Comparison of ENCODE assay signal across 8 cellular contexts in genomic region chr7:7157177-7157886, GRCh38. TPM values are rescaled to one million over a fixed set of nuclear protein-coding genes. Genes with fewer than 3 reads are reported as not detected.
A peak's percentile ranks its signal among the peaks of the same experiment; 100 is the strongest.
DNase-seq lines count a peak whose midpoint lies in the region; ATAC-seq lines count a peak whose summit lies in the region.

No MANE protein-coding gene starts in this region.

- ATAC-seq in GM21786 (IDR thresholded peaks at IDR 0.05; ENCODE audit: unreplicated experiment): peak; percentile 88
- peak; percentile 94 for ATAC-seq in stimulated activated naive CD8-positive, alpha-beta T cell treated with anti-CD3 and anti-CD28 coated beads, Interleukin-15, Interleukin-2, amounts not matched to agents 100 U/mL and 50 U/mL, for 24 hours

- peak; percentile 73 for DNase-seq in GF-D8 (lab: John Stamatoyannopoulos, UW)
- peak; percentile 100 for DNase-seq in LHCN-M2 (ENCODE audit: low read depth)
- peak; percentile 9 to 29 for DNase-seq in activated CD8-positive, alpha-beta memory T cell treated with anti-CD3 and anti-CD28 coated beads for 1 hour (ENCODE audit: extremely low read depth in 1 of 2, low read depth in 1 of 2)
- peak; percentile 6 for DNase-seq in fibroblast of the conjunctiva (ENCODE audit: low read depth)
- DNase-seq in stimulated activated naive CD8-positive, alpha-beta T cell treated with anti-CD3 and anti-CD28 coated beads, Interleukin-15, Interleukin-2, amounts not matched to agents 100 U/mL and 50 U/mL, for 24 hours: peak; percentile 55
- DNase-seq in RPMI8226: no peak
- no peak for DNase-seq in occipital lobe (lab: John Stamatoyannopoulos, UW)

RNA-seq across cellular contexts. Expression of gene C1GALT1, which starts 25.0 kb away (rescaled TPM):
- total RNA-seq in LHCN-M2 (2014; rRNA removed) (555 and 675 TPM in 2 replicates), occipital lobe (37.7 TPM)
- polyA plus RNA-seq in LHCN-M2 (2012): 67.7 TPM

Comparison
In these comparisons a context has a peak if more than half of its experiments do, and no peak if none do; other contexts are left out.
1. DNase-seq: peak in GF-D8 (single experiment), LHCN-M2 (single experiment), activated CD8-positive, alpha-beta memory T cell treated with anti-CD3 and anti-CD28 coated beads for 1 hour (2 of 2), fibroblast of the conjunctiva (single experiment) and stimulated activated naive CD8-positive, alpha-beta T cell treated with anti-CD3 and anti-CD28 coated beads, Interleukin-15, Interleukin-2, amounts not matched to agents 100 U/mL and 50 U/mL, for 24 hours (single experiment); none in RPMI8226 (single experiment) and occipital lobe (single experiment).
2. RNA of gene C1GALT1, which starts 25.0 kb away (total RNA-seq): 555 to 675 TPM in LHCN-M2; 37.7 TPM in occipital lobe (single experiment); every median in the first group is over 10 times any median in the second.